1 cellular context compared by ENCODE assay signal in the genomic region with DNA sequence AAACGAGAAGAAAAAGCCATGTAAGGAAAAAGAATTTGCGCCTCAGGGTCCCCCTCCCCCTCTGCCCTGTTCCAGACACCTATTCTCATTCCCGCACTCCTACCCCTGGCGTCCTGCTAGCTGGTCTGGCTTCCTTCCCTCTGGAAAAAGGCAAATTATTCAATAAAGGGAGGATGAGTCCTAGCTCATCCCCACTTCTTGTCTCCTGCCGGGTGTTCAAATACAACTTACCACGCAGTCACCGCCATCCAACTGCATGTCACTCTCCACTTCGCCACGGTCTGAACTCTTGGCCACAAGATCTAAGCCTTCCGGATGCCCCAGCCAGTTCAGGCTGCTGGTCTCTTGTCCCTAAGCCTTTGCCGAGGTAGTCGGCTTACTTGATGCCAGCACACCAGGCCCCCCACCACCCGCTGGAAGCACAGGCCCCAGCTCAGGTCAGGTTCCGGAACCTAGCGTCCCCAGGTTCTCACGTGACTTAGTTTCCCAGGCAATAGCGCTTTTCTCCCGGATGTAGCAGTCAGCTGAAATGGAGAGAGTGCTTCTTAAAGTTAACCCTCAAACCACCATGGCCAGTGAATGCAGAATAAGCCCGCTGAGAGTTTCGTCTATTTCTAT.
TF ChIP-seq lines count a peak whose summit lies in the region.

No MANE protein-coding gene starts in this region.

TF ChIP-seq in K562, 482 proteins besides CTCF, POLR2A, EP300 and RAD21 (continued from another document and continues in another):
- TF ChIP-seq, protein P1, sequence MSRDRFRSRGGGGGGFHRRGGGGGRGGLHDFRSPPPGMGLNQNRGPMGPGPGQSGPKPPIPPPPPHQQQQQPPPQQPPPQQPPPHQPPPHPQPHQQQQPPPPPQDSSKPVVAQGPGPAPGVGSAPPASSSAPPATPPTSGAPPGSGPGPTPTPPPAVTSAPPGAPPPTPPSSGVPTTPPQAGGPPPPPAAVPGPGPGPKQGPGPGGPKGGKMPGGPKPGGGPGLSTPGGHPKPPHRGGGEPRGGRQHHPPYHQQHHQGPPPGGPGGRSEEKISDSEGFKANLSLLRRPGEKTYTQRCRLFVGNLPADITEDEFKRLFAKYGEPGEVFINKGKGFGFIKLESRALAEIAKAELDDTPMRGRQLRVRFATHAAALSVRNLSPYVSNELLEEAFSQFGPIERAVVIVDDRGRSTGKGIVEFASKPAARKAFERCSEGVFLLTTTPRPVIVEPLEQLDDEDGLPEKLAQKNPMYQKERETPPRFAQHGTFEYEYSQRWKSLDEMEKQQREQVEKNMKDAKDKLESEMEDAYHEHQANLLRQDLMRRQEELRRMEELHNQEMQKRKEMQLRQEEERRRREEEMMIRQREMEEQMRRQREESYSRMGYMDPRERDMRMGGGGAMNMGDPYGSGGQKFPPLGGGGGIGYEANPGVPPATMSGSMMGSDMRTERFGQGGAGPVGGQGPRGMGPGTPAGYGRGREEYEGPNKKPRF (IDR thresholded peaks at IDR 0.05; ENCODE audit: low read depth, low read length): no peak
- TF ChIP-seq ZNF316 (IDR thresholded peaks at IDR 0.05): no peak
- TF ChIP-seq, protein P2, sequence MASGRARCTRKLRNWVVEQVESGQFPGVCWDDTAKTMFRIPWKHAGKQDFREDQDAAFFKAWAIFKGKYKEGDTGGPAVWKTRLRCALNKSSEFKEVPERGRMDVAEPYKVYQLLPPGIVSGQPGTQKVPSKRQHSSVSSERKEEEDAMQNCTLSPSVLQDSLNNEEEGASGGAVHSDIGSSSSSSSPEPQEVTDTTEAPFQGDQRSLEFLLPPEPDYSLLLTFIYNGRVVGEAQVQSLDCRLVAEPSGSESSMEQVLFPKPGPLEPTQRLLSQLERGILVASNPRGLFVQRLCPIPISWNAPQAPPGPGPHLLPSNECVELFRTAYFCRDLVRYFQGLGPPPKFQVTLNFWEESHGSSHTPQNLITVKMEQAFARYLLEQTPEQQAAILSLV (tag; IDR thresholded peaks at IDR 0.05): no peak
- no peak for TF ChIP-seq IRF2 (CRISPR knock-in tag; IDR thresholded peaks at IDR 0.05)
- TF ChIP-seq, protein P3, sequence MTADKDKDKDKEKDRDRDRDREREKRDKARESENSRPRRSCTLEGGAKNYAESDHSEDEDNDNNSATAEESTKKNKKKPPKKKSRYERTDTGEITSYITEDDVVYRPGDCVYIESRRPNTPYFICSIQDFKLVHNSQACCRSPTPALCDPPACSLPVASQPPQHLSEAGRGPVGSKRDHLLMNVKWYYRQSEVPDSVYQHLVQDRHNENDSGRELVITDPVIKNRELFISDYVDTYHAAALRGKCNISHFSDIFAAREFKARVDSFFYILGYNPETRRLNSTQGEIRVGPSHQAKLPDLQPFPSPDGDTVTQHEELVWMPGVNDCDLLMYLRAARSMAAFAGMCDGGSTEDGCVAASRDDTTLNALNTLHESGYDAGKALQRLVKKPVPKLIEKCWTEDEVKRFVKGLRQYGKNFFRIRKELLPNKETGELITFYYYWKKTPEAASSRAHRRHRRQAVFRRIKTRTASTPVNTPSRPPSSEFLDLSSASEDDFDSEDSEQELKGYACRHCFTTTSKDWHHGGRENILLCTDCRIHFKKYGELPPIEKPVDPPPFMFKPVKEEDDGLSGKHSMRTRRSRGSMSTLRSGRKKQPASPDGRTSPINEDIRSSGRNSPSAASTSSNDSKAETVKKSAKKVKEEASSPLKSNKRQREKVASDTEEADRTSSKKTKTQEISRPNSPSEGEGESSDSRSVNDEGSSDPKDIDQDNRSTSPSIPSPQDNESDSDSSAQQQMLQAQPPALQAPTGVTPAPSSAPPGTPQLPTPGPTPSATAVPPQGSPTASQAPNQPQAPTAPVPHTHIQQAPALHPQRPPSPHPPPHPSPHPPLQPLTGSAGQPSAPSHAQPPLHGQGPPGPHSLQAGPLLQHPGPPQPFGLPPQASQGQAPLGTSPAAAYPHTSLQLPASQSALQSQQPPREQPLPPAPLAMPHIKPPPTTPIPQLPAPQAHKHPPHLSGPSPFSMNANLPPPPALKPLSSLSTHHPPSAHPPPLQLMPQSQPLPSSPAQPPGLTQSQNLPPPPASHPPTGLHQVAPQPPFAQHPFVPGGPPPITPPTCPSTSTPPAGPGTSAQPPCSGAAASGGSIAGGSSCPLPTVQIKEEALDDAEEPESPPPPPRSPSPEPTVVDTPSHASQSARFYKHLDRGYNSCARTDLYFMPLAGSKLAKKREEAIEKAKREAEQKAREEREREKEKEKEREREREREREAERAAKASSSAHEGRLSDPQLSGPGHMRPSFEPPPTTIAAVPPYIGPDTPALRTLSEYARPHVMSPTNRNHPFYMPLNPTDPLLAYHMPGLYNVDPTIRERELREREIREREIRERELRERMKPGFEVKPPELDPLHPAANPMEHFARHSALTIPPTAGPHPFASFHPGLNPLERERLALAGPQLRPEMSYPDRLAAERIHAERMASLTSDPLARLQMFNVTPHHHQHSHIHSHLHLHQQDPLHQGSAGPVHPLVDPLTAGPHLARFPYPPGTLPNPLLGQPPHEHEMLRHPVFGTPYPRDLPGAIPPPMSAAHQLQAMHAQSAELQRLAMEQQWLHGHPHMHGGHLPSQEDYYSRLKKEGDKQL (CRISPR knock-in tag; IDR thresholded peaks at IDR 0.05; ENCODE audit: borderline replicate concordance): no peak
- TF ChIP-seq SRSF9 (IDR thresholded peaks at IDR 0.05; ENCODE audit: borderline replicate concordance, low read depth, low read length): no peak
- TF ChIP-seq DACH1 (IDR thresholded peaks at IDR 0.05; ENCODE audit: partially characterized antibody): peak; percentile 77
- TF ChIP-seq CC2D1A (IDR thresholded peaks at IDR 0.05): no peak
- peak; percentile 39; the same call in 1 of the 2 replicates for TF ChIP-seq SUPT5H (IDR thresholded peaks at IDR 0.05)
- TF ChIP-seq PCBP1 (IDR thresholded peaks at IDR 0.05; ENCODE audit: low read depth, low read length, poor library complexity, severe bottlenecking): no peak
- no peak for TF ChIP-seq ZBTB17 (CRISPR knock-in tag; IDR thresholded peaks at IDR 0.05)
- no peak for TF ChIP-seq MCM3 (IDR thresholded peaks at IDR 0.05)
- TF ChIP-seq ZNF184 (CRISPR knock-in tag; IDR thresholded peaks at IDR 0.05): no peak
- TF ChIP-seq, protein P4, sequence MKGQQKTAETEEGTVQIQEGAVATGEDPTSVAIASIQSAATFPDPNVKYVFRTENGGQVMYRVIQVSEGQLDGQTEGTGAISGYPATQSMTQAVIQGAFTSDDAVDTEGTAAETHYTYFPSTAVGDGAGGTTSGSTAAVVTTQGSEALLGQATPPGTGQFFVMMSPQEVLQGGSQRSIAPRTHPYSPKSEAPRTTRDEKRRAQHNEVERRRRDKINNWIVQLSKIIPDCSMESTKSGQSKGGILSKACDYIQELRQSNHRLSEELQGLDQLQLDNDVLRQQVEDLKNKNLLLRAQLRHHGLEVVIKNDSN (CRISPR knock-in tag; IDR thresholded peaks at IDR 0.05): peak; percentile 57
- TF ChIP-seq STAT5B (CRISPR knock-in tag; IDR thresholded peaks at IDR 0.05): no peak
- TF ChIP-seq, protein P5, sequence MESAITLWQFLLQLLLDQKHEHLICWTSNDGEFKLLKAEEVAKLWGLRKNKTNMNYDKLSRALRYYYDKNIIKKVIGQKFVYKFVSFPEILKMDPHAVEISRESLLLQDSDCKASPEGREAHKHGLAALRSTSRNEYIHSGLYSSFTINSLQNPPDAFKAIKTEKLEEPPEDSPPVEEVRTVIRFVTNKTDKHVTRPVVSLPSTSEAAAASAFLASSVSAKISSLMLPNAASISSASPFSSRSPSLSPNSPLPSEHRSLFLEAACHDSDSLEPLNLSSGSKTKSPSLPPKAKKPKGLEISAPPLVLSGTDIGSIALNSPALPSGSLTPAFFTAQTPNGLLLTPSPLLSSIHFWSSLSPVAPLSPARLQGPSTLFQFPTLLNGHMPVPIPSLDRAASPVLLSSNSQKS (CRISPR knock-in tag; IDR thresholded peaks at IDR 0.05): no peak
- no peak for TF ChIP-seq HMG20A (CRISPR knock-in tag; conservative IDR thresholded peaks at IDR 0.05)
- no peak for TF ChIP-seq FOXJ2 (tag; IDR thresholded peaks at IDR 0.05)
- TF ChIP-seq KDM1A (IDR thresholded peaks at IDR 0.05): no peak
- TF ChIP-seq, protein P6, sequence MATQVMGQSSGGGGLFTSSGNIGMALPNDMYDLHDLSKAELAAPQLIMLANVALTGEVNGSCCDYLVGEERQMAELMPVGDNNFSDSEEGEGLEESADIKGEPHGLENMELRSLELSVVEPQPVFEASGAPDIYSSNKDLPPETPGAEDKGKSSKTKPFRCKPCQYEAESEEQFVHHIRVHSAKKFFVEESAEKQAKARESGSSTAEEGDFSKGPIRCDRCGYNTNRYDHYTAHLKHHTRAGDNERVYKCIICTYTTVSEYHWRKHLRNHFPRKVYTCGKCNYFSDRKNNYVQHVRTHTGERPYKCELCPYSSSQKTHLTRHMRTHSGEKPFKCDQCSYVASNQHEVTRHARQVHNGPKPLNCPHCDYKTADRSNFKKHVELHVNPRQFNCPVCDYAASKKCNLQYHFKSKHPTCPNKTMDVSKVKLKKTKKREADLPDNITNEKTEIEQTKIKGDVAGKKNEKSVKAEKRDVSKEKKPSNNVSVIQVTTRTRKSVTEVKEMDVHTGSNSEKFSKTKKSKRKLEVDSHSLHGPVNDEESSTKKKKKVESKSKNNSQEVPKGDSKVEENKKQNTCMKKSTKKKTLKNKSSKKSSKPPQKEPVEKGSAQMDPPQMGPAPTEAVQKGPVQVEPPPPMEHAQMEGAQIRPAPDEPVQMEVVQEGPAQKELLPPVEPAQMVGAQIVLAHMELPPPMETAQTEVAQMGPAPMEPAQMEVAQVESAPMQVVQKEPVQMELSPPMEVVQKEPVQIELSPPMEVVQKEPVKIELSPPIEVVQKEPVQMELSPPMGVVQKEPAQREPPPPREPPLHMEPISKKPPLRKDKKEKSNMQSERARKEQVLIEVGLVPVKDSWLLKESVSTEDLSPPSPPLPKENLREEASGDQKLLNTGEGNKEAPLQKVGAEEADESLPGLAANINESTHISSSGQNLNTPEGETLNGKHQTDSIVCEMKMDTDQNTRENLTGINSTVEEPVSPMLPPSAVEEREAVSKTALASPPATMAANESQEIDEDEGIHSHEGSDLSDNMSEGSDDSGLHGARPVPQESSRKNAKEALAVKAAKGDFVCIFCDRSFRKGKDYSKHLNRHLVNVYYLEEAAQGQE (CRISPR knock-in tag; IDR thresholded peaks at IDR 0.05; ENCODE audit: low read depth): no peak
- TF ChIP-seq SRF (CRISPR knock-in tag; IDR thresholded peaks at IDR 0.05): no peak
- TF ChIP-seq ZNF175 (CRISPR knock-in tag; IDR thresholded peaks at IDR 0.05; ENCODE audit: low read depth): no peak
- TF ChIP-seq ZNF165 (CRISPR knock-in tag; IDR thresholded peaks at IDR 0.05; ENCODE audit: borderline replicate concordance): no peak
- TF ChIP-seq, protein P7, sequence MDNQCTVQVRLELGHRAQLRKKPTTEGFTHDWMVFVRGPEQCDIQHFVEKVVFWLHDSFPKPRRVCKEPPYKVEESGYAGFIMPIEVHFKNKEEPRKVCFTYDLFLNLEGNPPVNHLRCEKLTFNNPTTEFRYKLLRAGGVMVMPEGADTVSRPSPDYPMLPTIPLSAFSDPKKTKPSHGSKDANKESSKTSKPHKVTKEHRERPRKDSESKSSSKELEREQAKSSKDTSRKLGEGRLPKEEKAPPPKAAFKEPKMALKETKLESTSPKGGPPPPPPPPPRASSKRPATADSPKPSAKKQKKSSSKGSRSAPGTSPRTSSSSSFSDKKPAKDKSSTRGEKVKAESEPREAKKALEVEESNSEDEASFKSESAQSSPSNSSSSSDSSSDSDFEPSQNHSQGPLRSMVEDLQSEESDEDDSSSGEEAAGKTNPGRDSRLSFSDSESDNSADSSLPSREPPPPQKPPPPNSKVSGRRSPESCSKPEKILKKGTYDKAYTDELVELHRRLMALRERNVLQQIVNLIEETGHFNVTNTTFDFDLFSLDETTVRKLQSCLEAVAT (IDR thresholded peaks at IDR 0.05): no peak
- TF ChIP-seq OTX1 (CRISPR knock-in tag; IDR thresholded peaks at IDR 0.05): no peak
- TF ChIP-seq CBX5 (IDR thresholded peaks at IDR 0.05; ENCODE audit: borderline replicate concordance, low read depth): no peak
- TF ChIP-seq, protein P8, sequence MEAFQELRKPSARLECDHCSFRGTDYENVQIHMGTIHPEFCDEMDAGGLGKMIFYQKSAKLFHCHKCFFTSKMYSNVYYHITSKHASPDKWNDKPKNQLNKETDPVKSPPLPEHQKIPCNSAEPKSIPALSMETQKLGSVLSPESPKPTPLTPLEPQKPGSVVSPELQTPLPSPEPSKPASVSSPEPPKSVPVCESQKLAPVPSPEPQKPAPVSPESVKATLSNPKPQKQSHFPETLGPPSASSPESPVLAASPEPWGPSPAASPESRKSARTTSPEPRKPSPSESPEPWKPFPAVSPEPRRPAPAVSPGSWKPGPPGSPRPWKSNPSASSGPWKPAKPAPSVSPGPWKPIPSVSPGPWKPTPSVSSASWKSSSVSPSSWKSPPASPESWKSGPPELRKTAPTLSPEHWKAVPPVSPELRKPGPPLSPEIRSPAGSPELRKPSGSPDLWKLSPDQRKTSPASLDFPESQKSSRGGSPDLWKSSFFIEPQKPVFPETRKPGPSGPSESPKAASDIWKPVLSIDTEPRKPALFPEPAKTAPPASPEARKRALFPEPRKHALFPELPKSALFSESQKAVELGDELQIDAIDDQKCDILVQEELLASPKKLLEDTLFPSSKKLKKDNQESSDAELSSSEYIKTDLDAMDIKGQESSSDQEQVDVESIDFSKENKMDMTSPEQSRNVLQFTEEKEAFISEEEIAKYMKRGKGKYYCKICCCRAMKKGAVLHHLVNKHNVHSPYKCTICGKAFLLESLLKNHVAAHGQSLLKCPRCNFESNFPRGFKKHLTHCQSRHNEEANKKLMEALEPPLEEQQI (IDR thresholded peaks at IDR 0.05): no peak
- TF ChIP-seq, protein P9, sequence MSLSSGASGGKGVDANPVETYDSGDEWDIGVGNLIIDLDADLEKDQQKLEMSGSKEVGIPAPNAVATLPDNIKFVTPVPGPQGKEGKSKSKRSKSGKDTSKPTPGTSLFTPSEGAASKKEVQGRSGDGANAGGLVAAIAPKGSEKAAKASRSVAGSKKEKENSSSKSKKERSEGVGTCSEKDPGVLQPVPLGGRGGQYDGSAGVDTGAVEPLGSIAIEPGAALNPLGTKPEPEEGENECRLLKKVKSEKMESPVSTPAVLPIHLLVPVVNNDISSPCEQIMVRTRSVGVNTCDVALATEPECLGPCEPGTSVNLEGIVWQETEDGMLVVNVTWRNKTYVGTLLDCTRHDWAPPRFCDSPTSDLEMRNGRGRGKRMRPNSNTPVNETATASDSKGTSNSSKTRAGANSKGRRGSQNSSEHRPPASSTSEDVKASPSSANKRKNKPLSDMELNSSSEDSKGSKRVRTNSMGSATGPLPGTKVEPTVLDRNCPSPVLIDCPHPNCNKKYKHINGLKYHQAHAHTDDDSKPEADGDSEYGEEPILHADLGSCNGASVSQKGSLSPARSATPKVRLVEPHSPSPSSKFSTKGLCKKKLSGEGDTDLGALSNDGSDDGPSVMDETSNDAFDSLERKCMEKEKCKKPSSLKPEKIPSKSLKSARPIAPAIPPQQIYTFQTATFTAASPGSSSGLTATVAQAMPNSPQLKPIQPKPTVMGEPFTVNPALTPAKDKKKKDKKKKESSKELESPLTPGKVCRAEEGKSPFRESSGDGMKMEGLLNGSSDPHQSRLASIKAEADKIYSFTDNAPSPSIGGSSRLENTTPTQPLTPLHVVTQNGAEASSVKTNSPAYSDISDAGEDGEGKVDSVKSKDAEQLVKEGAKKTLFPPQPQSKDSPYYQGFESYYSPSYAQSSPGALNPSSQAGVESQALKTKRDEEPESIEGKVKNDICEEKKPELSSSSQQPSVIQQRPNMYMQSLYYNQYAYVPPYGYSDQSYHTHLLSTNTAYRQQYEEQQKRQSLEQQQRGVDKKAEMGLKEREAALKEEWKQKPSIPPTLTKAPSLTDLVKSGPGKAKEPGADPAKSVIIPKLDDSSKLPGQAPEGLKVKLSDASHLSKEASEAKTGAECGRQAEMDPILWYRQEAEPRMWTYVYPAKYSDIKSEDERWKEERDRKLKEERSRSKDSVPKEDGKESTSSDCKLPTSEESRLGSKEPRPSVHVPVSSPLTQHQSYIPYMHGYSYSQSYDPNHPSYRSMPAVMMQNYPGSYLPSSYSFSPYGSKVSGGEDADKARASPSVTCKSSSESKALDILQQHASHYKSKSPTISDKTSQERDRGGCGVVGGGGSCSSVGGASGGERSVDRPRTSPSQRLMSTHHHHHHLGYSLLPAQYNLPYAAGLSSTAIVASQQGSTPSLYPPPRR (CRISPR knock-in tag; IDR thresholded peaks at IDR 0.05; ENCODE audit: borderline replicate concordance): no peak
